In the genomic region with DNA sequence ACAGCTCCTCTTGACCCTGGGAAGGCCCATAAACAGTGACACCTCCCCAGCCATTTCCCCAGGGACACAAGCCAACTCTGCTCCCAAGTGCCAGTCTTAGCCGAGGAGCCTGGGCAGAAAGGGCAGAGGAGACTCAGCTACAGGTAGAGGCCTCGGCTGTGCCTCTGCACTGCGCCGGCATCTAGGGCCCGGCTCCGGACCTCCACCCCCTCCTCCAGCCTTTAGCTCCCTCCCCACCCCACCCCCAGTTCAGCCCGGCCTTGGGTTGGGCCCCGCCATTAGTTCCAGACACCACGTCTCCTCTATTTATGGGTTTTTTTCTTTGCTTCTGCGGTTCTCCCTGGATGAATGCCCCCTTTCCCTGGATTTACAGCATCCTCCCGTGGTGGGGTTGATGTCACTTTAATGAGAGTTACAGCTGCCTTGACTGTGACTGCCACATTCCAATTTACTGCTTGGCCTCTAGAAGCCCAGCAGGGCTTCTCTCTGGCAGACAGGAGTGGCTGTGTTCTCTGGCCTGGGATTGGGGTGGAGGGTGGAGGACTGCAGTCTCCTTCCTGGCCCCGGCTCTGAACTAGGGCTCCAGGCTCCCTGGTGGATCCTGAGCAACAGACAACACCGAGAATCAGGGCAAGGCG, we compare ENCODE assay signal across 17 cellular contexts. TPM values are rescaled to one million over a fixed set of nuclear protein-coding genes. Genes with fewer than 3 reads are reported as not detected.
DNase-seq lines count a peak whose midpoint lies in the region; ATAC-seq and TF ChIP-seq lines count a peak whose summit lies in the region.
"Had no signal": no experiment of that assay in that cellular context is flagged by ENCODE, and none has a peak within 500 bp of the region (broad histone marks: within the 10 kb centered on the region; RNA-seq: fewer than 3 reads in every experiment).

No MANE protein-coding gene starts in this region.

- no peak for TF ChIP-seq EP300 in sigmoid colon (IDR thresholded peaks at IDR 0.05)

- DNase-seq in ELF-1 (ENCODE audit: low read depth, low spot score) (peak; percentile 57), iPS-NIHi7 (ENCODE audit: extremely low spot score) (peak; percentile 71), sigmoid colon (no peak)
- DNase-seq in effector CD4-positive, alpha-beta T cell: no peak
- DNase-seq: activated CD4-positive, alpha-beta T cell treated with anti-CD3 and anti-CD28 coated beads for 48 hours; DND-41; foreskin melanocyte; NCI-H1930 had no signal

- H3K27me3 ChIP-seq in sigmoid colon: peaks cover 0 to 5% (median 0%) of the 10 kb centered on the region in 3 donors
- H3K27me3 ChIP-seq: ascending aorta had no signal

- no peaks in the 10 kb centered on the region for H3K36me3 ChIP-seq in sigmoid colon
- H3K36me3 ChIP-seq: ascending aorta, BLaER1, neutrophil had no signal

- no peak for ATAC-seq in GM18861 (IDR thresholded peaks at IDR 0.05; ENCODE audit: unreplicated experiment)
- no peak for ATAC-seq in GM19351 (IDR thresholded peaks at IDR 0.05; ENCODE audit: unreplicated experiment)
- ATAC-seq in GM19452 (IDR thresholded peaks at IDR 0.05; ENCODE audit: unreplicated experiment): no peak

- H3K27ac ChIP-seq in angular gyrus (ENCODE audit: low read depth, low read length) (peak overlapping the region; percentile 72), sigmoid colon (peak overlapping the region; percentile 42 to 57 (median 46))
- H3K27ac ChIP-seq: ascending aorta, BLaER1, HL-60, neutrophil had no signal

- intact Hi-C loops in sigmoid colon (cut with DNase I): no loop called here

- TF ChIP-seq CTCF in sigmoid colon (IDR thresholded peaks at IDR 0.05): no peak

- H3K4me3 ChIP-seq in sigmoid colon: no peak overlapping the region
- H3K4me3 ChIP-seq: ascending aorta, BLaER1 had no signal

- peaks cover 0 to 9% (median 6%) of the 10 kb centered on the region in 4 donors for H3K4me1 ChIP-seq in sigmoid colon
- H3K4me1 ChIP-seq: ascending aorta had no signal

- H3K9me3 ChIP-seq in sigmoid colon: no peaks in the 10 kb centered on the region
- H3K9me3 ChIP-seq: ascending aorta, BLaER1, neutrophil had no signal

- 15 to 55% methylated on average over 14 of the region's 14 CpGs for WGBS in sigmoid colon, 2 donors

- no peak for TF ChIP-seq POLR2A in sigmoid colon (IDR thresholded peaks at IDR 0.05)

RNA-seq across cellular contexts. Expression of a gene that starts 13.5 kb away (rescaled TPM):
- total RNA-seq in sigmoid colon: 10 to 100 TPM; 23.5 to 44.3 (median 41.2) TPM
- polyA plus RNA-seq in sigmoid colon: 10 to 100 TPM; 51.2 to 94.3 (median 74.7) TPM

RNA-seq across cellular contexts. Expression of a gene that starts 42.6 kb away (rescaled TPM):
- not detected for total RNA-seq in sigmoid colon
- polyA plus RNA-seq in sigmoid colon: 1 to 10 TPM in 2 of 3 donors, under 1 TPM in 1; 0.92 to 1.8 (median 1.3) TPM
- total RNA-seq: ascending aorta, LHCN-M2 had no signal

RNA-seq across cellular contexts. Expression of a gene that starts 59.5 kb away (rescaled TPM):
- 1 to 10 TPM in 3 of 4 donors, under 1 TPM in 1; 0.33 to 6.9 (median 1.1) TPM for total RNA-seq in sigmoid colon
- 1 to 10 TPM; 6.0 to 8.5 (median 7.2) TPM for polyA plus RNA-seq in sigmoid colon
- total RNA-seq: LHCN-M2 had no signal

Comparison
In these comparisons a context has a peak if more than half of its experiments do, and no peak if none do; other contexts are left out.
1. DNase-seq: peak in ELF-1 (single experiment) and iPS-NIHi7 (single experiment); none in sigmoid colon (single experiment) and effector CD4-positive, alpha-beta T cell (single experiment).